12 cellular contexts compared by ENCODE assay signal in genomic region chr22:45934659-45935341, GRCh38. TPM values are rescaled to one million over a fixed set of nuclear protein-coding genes. Genes with fewer than 3 reads are reported as not detected.
DNase-seq lines count a peak whose midpoint lies in the region; ATAC-seq and TF ChIP-seq lines count a peak whose summit lies in the region.
"Had no signal": no experiment of that assay in that cellular context is flagged by ENCODE, and none has a peak within 500 bp of the region (broad histone marks: within the 10 kb centered on the region; RNA-seq: fewer than 3 reads in every experiment).

No MANE protein-coding gene starts in this region.

- no peak for ATAC-seq in activated CD8-positive, alpha-beta T cell treated with anti-CD3 and anti-CD28 coated beads for 36 hours
- no peak for ATAC-seq in activated CD8-positive, alpha-beta T cell treated with anti-CD3 and anti-CD28 coated beads, Interleukin-2, amount 10 ng/mL, durations not matched to agents 7 days and 5 days
- no peak for ATAC-seq in GM23338
- ATAC-seq: natural killer cell had no signal

- H3K79me2 ChIP-seq in GM23338 (replicated peaks; ENCODE audit: insufficient read depth), result no peaks in the 10 kb centered on the region

- CTCF ChIA-PET in activated CD8-positive, alpha-beta T cell treated with anti-CD3 and anti-CD28 coated beads for 36 hours (lab: Charles Lee), result no interaction called here
- CTCF ChIA-PET in activated CD8-positive, alpha-beta T cell treated with anti-CD3 and anti-CD28 coated beads, Interleukin-2, amount 10 ng/mL, durations not matched to agents 7 days and 5 days (lab: Charles Lee), result no interaction called here
- CTCF ChIA-PET in RWPE1 (lab: Yijun Ruan, JAX), result no interaction called here

- H3K4me3 ChIP-seq in GM23338, result no peak overlapping the region

- no peaks in the 10 kb centered on the region for H3K9me3 Mint-ChIP-seq in activated CD8-positive, alpha-beta T cell treated with anti-CD3 and anti-CD28 coated beads for 36 hours
- H3K9me3 Mint-ChIP-seq in activated CD8-positive, alpha-beta T cell treated with anti-CD3 and anti-CD28 coated beads, Interleukin-2, amount 10 ng/mL, durations not matched to agents 7 days and 5 days (ENCODE audit: insufficient read depth), result no peaks in the 10 kb centered on the region
- H3K9me3 Mint-ChIP-seq in activated T-helper 2 cell treated with anti-CD3 and anti-CD28 coated beads, Interferon-gamma antibody, Interleukin-2, Interleukin-4, amounts not matched to agents 10 μg/mL and 5 μg/mL and 100 μg/mL, durations not matched to agents 14 hours and 24 hours and 36 hours, result no peaks in the 10 kb centered on the region
- H3K9me3 Mint-ChIP-seq in GM23338, result no peaks in the 10 kb centered on the region; the same call in 2 of the 3 replicates
- H3K9me3 Mint-ChIP-seq: natural killer cell had no signal

- H3K27ac ChIP-seq in RWPE1, result peak overlapping the region; percentile 99
- no peak overlapping the region for H3K27ac ChIP-seq in GM23338 (ENCODE audit: low read depth)

- no peaks in the 10 kb centered on the region for H3K36me3 Mint-ChIP-seq in activated CD8-positive, alpha-beta T cell treated with anti-CD3 and anti-CD28 coated beads for 36 hours (ENCODE audit: low read depth)
- H3K36me3 Mint-ChIP-seq in activated CD8-positive, alpha-beta T cell treated with anti-CD3 and anti-CD28 coated beads, Interleukin-2, amount 10 ng/mL, durations not matched to agents 7 days and 5 days (ENCODE audit: low read depth), result no peaks in the 10 kb centered on the region
- no peaks in the 10 kb centered on the region for H3K36me3 Mint-ChIP-seq in activated T-helper 2 cell treated with anti-CD3 and anti-CD28 coated beads, Interferon-gamma antibody, Interleukin-2, Interleukin-4, amounts not matched to agents 10 μg/mL and 5 μg/mL and 100 μg/mL, durations not matched to agents 14 hours and 24 hours and 36 hours (ENCODE audit: low read depth)
- H3K36me3 Mint-ChIP-seq in GM23338 (ENCODE audit: low read depth), result no peaks in the 10 kb centered on the region
- H3K36me3 Mint-ChIP-seq: CD4-positive, CD25-positive, alpha-beta regulatory T cell; natural killer cell had no signal

- H3K4me3 Mint-ChIP-seq in activated CD8-positive, alpha-beta T cell treated with anti-CD3 and anti-CD28 coated beads for 36 hours, result no peak overlapping the region
- no peak overlapping the region for H3K4me3 Mint-ChIP-seq in activated CD8-positive, alpha-beta T cell treated with anti-CD3 and anti-CD28 coated beads, Interleukin-2, amount 10 ng/mL, durations not matched to agents 7 days and 5 days
- H3K4me3 Mint-ChIP-seq in activated T-helper 2 cell treated with anti-CD3 and anti-CD28 coated beads, Interferon-gamma antibody, Interleukin-2, Interleukin-4, amounts not matched to agents 10 μg/mL and 5 μg/mL and 100 μg/mL, durations not matched to agents 14 hours and 24 hours and 36 hours (ENCODE audit: low read depth), result no peak overlapping the region
- no peak overlapping the region for H3K4me3 Mint-ChIP-seq in GM23338
- H3K4me3 Mint-ChIP-seq: CD4-positive, CD25-positive, alpha-beta regulatory T cell; natural killer cell had no signal

- H3K27me3 ChIP-seq in GM23338 (ENCODE audit: insufficient read depth), result no peaks in the 10 kb centered on the region

- H3K4me1 ChIP-seq in GM23338 (ENCODE audit: insufficient read depth), result no peaks in the 10 kb centered on the region

- intact Hi-C loops in activated CD8-positive, alpha-beta T cell treated with anti-CD3 and anti-CD28 coated beads for 36 hours (cut with micrococcal nuclease), result no loop called here
- intact Hi-C loops in activated T-helper 2 cell treated with anti-CD3 and anti-CD28 coated beads, Interferon-gamma antibody, Interleukin-2, Interleukin-4, amounts not matched to agents 10 μg/mL and 5 μg/mL and 100 μg/mL, durations not matched to agents 14 hours and 24 hours and 36 hours (cut with micrococcal nuclease), result no loop called here

- no peaks in the 10 kb centered on the region for H3K9me2 ChIP-seq in GM23338 (ENCODE audit: insufficient read depth)

- no peak for TF ChIP-seq CTCF in activated CD8-positive, alpha-beta T cell treated with anti-CD3 and anti-CD28 coated beads for 36 hours (IDR thresholded peaks at IDR 0.05)
- TF ChIP-seq CTCF in RWPE1 (conservative IDR thresholded peaks at IDR 0.05; ENCODE audit: low read depth) (no peak), GM23338 (conservative IDR thresholded peaks at IDR 0.05; ENCODE audit: low read depth in 2 of 2) (no peak)

- H4K20me1 ChIP-seq in GM23338 (replicated peaks; ENCODE audit: insufficient read depth), result no peaks in the 10 kb centered on the region

- H2AFZ ChIP-seq in GM23338, result no peak overlapping the region

- no peaks in the 10 kb centered on the region for H3K36me3 ChIP-seq in GM23338 (ENCODE audit: insufficient read depth)

- no peaks in the 10 kb centered on the region for H3K4me1 Mint-ChIP-seq in activated CD8-positive, alpha-beta T cell treated with anti-CD3 and anti-CD28 coated beads for 36 hours (ENCODE audit: low read depth)
- no peaks in the 10 kb centered on the region for H3K4me1 Mint-ChIP-seq in activated CD8-positive, alpha-beta T cell treated with anti-CD3 and anti-CD28 coated beads, Interleukin-2, amount 10 ng/mL, durations not matched to agents 7 days and 5 days (ENCODE audit: low read depth)
- H3K4me1 Mint-ChIP-seq in activated T-helper 2 cell treated with anti-CD3 and anti-CD28 coated beads, Interferon-gamma antibody, Interleukin-2, Interleukin-4, amounts not matched to agents 10 μg/mL and 5 μg/mL and 100 μg/mL, durations not matched to agents 14 hours and 24 hours and 36 hours (ENCODE audit: low read depth), result no peaks in the 10 kb centered on the region
- H3K4me1 Mint-ChIP-seq in GM23338, result no peaks in the 10 kb centered on the region
- H3K4me1 Mint-ChIP-seq: CD4-positive, CD25-positive, alpha-beta regulatory T cell; natural killer cell had no signal

- H3F3A ChIP-seq in GM23338 (replicated peaks; ENCODE audit: low read depth), result no peaks in the 10 kb centered on the region

- peaks cover 16% of the 10 kb centered on the region for H3K27me3 Mint-ChIP-seq in activated CD8-positive, alpha-beta T cell treated with anti-CD3 and anti-CD28 coated beads for 36 hours
- peaks cover 3% of the 10 kb centered on the region for H3K27me3 Mint-ChIP-seq in activated CD8-positive, alpha-beta T cell treated with anti-CD3 and anti-CD28 coated beads, Interleukin-2, amount 10 ng/mL, durations not matched to agents 7 days and 5 days (ENCODE audit: low read depth)
- H3K27me3 Mint-ChIP-seq in activated T-helper 2 cell treated with anti-CD3 and anti-CD28 coated beads, Interferon-gamma antibody, Interleukin-2, Interleukin-4, amounts not matched to agents 10 μg/mL and 5 μg/mL and 100 μg/mL, durations not matched to agents 14 hours and 24 hours and 36 hours (ENCODE audit: low read depth), result no peaks in the 10 kb centered on the region
- peaks cover 10% of the 10 kb centered on the region for H3K27me3 Mint-ChIP-seq in GM23338 (ENCODE audit: insufficient read depth, low read depth, poor library complexity)

- peak; percentile 3 for DNase-seq in activated CD8-positive, alpha-beta T cell treated with anti-CD3 and anti-CD28 coated beads for 36 hours
- no peak for DNase-seq in activated CD8-positive, alpha-beta T cell treated with anti-CD3 and anti-CD28 coated beads, Interleukin-2, amount 10 ng/mL, durations not matched to agents 7 days and 5 days
- DNase-seq in RWPE1 (ENCODE audit: low spot score) (peak; percentile 93), glomerular visceral epithelial cell (ENCODE audit: extremely low spot score) (peak; percentile 93), ureter (ENCODE audit: low spot score) (peak; percentile 78), GM23338 (ENCODE audit: low spot score) (no peak)
- no peak for DNase-seq in activated T-helper 2 cell treated with anti-CD3 and anti-CD28 coated beads, Interferon-gamma antibody, Interleukin-2, Interleukin-4, amounts not matched to agents 10 μg/mL and 5 μg/mL and 100 μg/mL, durations not matched to agents 14 hours and 24 hours and 36 hours (ENCODE audit: low spot score)
- DNase-seq in stimulated activated CD4-positive, alpha-beta T cell treated with anti-CD3 and anti-CD28 coated beads, Interleukin-1b, Interleukin-23, amount 100 ng/mL, for 48 hours, result no peak
- DNase-seq: activated CD4-positive, CD25-positive, alpha-beta regulatory T cell treated with anti-CD3 and anti-CD28 coated beads, Interleukin-2, amount 50 U/mL, for 72 hours; CD4-positive, CD25-positive, alpha-beta regulatory T cell; effector CD4-positive, alpha-beta T cell; natural killer cell had no signal

- H3K4me2 ChIP-seq in GM23338, result no peak overlapping the region

- POLR2A ChIA-PET in activated CD8-positive, alpha-beta T cell treated with anti-CD3 and anti-CD28 coated beads for 36 hours (lab: Charles Lee), result interaction anchor here (0.5 kb wide), 1 partner anchor 23 kb away, joined by 3 read pairs; no protein-coding TSS in a partner anchor
- POLR2A ChIA-PET in activated CD8-positive, alpha-beta T cell treated with anti-CD3 and anti-CD28 coated beads, Interleukin-2, amount 10 ng/mL, durations not matched to agents 7 days and 5 days (lab: Charles Lee), result no interaction called here
- POLR2A ChIA-PET in RWPE1 (lab: Yijun Ruan, JAX; ENCODE audit: low non-redundant PET), result no interaction called here

- H3K27ac Mint-ChIP-seq in activated CD8-positive, alpha-beta T cell treated with anti-CD3 and anti-CD28 coated beads for 36 hours, result no peak overlapping the region
- H3K27ac Mint-ChIP-seq in activated CD8-positive, alpha-beta T cell treated with anti-CD3 and anti-CD28 coated beads, Interleukin-2, amount 10 ng/mL, durations not matched to agents 7 days and 5 days, result no peak overlapping the region
- H3K27ac Mint-ChIP-seq in activated T-helper 2 cell treated with anti-CD3 and anti-CD28 coated beads, Interferon-gamma antibody, Interleukin-2, Interleukin-4, amounts not matched to agents 10 μg/mL and 5 μg/mL and 100 μg/mL, durations not matched to agents 14 hours and 24 hours and 36 hours, result no peak overlapping the region
- no peak overlapping the region for H3K27ac Mint-ChIP-seq in GM23338
- H3K27ac Mint-ChIP-seq: CD4-positive, CD25-positive, alpha-beta regulatory T cell; natural killer cell had no signal

RNA-seq across cellular contexts. Expression of gene WNT7B, which starts 42.2 kb away (rescaled TPM):
- total RNA-seq in activated CD8-positive, alpha-beta T cell treated with anti-CD3 and anti-CD28 coated beads for 36 hours, result not detected
- not detected for total RNA-seq in activated CD8-positive, alpha-beta T cell treated with anti-CD3 and anti-CD28 coated beads, Interleukin-2, amount 10 ng/mL, durations not matched to agents 7 days and 5 days
- total RNA-seq in ureter, result 58.6 TPM
- not detected in 2 replicates for total RNA-seq in activated T-helper 2 cell treated with anti-CD3 and anti-CD28 coated beads, Interferon-gamma antibody, Interleukin-2, Interleukin-4, amounts not matched to agents 10 μg/mL and 5 μg/mL and 100 μg/mL, durations not matched to agents 14 hours and 24 hours and 36 hours
- total RNA-seq in GM23338 (2014; rRNA removed; shearing (Covaris generic)), result 0.10 and 3.0 TPM in 2 replicates
- polyA plus RNA-seq in GM23338 (2016; fragmentation: Nextera tagmentation; extraction: Ambion mirVana), result 0.17 TPM in 1 of 2 replicates, not detected in the other
- total RNA-seq: CD4-positive, CD25-positive, alpha-beta regulatory T cell; natural killer cell had no signal
- polyA plus RNA-seq: CD4-positive, CD25-positive, alpha-beta regulatory T cell had no signal

Comparison
In these comparisons a context has a peak if more than half of its experiments do, and no peak if none do; other contexts are left out.
1. DNase-seq: peak in activated CD8-positive, alpha-beta T cell treated with anti-CD3 and anti-CD28 coated beads for 36 hours (single experiment), RWPE1 (single experiment), glomerular visceral epithelial cell (single experiment) and ureter (single experiment); none in activated CD8-positive, alpha-beta T cell treated with anti-CD3 and anti-CD28 coated beads, Interleukin-2, amount 10 ng/mL, durations not matched to agents 7 days and 5 days (single experiment), activated T-helper 2 cell treated with anti-CD3 and anti-CD28 coated beads, Interferon-gamma antibody, Interleukin-2, Interleukin-4, amounts not matched to agents 10 μg/mL and 5 μg/mL and 100 μg/mL, durations not matched to agents 14 hours and 24 hours and 36 hours (single experiment), stimulated activated CD4-positive, alpha-beta T cell treated with anti-CD3 and anti-CD28 coated beads, Interleukin-1b, Interleukin-23, amount 100 ng/mL, for 48 hours (single experiment) and GM23338 (single experiment).
2. RNA of gene WNT7B, which starts 42.2 kb away (total RNA-seq): 58.6 TPM in ureter (single experiment); 0.10 to 3.0 TPM in GM23338, not detected in activated CD8-positive, alpha-beta T cell treated with anti-CD3 and anti-CD28 coated beads, Interleukin-2, amount 10 ng/mL, durations not matched to agents 7 days and 5 days, not detected in activated CD8-positive, alpha-beta T cell treated with anti-CD3 and anti-CD28 coated beads for 36 hours and not detected in activated T-helper 2 cell treated with anti-CD3 and anti-CD28 coated beads, Interferon-gamma antibody, Interleukin-2, Interleukin-4, amounts not matched to agents 10 μg/mL and 5 μg/mL and 100 μg/mL, durations not matched to agents 14 hours and 24 hours and 36 hours; every median in the first group is over 10 times any median in the second.